19 cellular contexts compared by ENCODE assay signal in genomic region chr6:42938987-42939809, GRCh38. TPM values are rescaled to one million over a fixed set of nuclear protein-coding genes. Genes with fewer than 3 reads are reported as not detected.
DNase-seq lines count a peak whose midpoint lies in the region; ATAC-seq and TF ChIP-seq lines count a peak whose summit lies in the region.
"Had no signal": no experiment of that assay in that cellular context is flagged by ENCODE, and none has a peak within 500 bp of the region (broad histone marks: within the 10 kb centered on the region; RNA-seq: fewer than 3 reads in every experiment).

No MANE protein-coding gene starts in this region.

- peak overlapping the region in 2 of 3 donors; percentile 89 for H3K27ac ChIP-seq in right lobe of liver
- H3K27ac ChIP-seq: lower lobe of right lung had no signal

- H3K4me1 Mint-ChIP-seq in CD14-positive monocyte, result peaks cover 15% of the 10 kb centered on the region
- H3K4me1 Mint-ChIP-seq in activated naive CD8-positive, alpha-beta T cell treated with anti-CD3 and anti-CD28 coated beads for 36 hours, result peaks cover 21% of the 10 kb centered on the region

- peaks cover 85 to 93% of the 10 kb centered on the region in 2 donors for H3K36me3 Mint-ChIP-seq in CD14-positive monocyte
- peaks cover 45% of the 10 kb centered on the region for H3K36me3 Mint-ChIP-seq in activated naive CD8-positive, alpha-beta T cell treated with anti-CD3 and anti-CD28 coated beads for 36 hours

- H3K4me3 Mint-ChIP-seq in CD14-positive monocyte, result no peak overlapping the region
- H3K4me3 Mint-ChIP-seq in activated naive CD8-positive, alpha-beta T cell treated with anti-CD3 and anti-CD28 coated beads for 36 hours, result no peak overlapping the region

- DNase-seq in AG20443 (ENCODE audit: low spot score) (peak; percentile 4), CD14-positive monocyte (ENCODE audit: low spot score) (no peak), right lobe of liver (peak in 2 of 3 donors; percentile 94 to 95), NCI-H1417 treated with DMSO at 0.1 percent for 48 hours (lab: John Stamatoyannopoulos, UW) (no peak), GF-D8 (lab: John Stamatoyannopoulos, UW) (no peak), NCI-H446 treated with DMSO at 0.1 percent for 48 hours (lab: John Stamatoyannopoulos, UW) (no peak), NOMO-1 (lab: John Stamatoyannopoulos, UW; ENCODE audit: unreplicated experiment in 2 of 2) (no peak)
- DNase-seq in activated naive CD8-positive, alpha-beta T cell treated with anti-CD3 and anti-CD28 coated beads for 36 hours, result no peak
- DNase-seq: AML-193; Karpas-422; lower lobe of right lung; NCI-H1092; NCI-H2171; NCI-H82; stimulated activated CD4-positive, alpha-beta T cell treated with anti-CD3 and anti-CD28 coated beads, Interleukin-2, amount 100 ng/mL, for 24 hours had no signal

- no peaks in the 10 kb centered on the region for H3K27me3 ChIP-seq in right lobe of liver

- peak overlapping the region in 2 of 3 donors; percentile 38 to 49 for H3K4me3 ChIP-seq in right lobe of liver
- H3K4me3 ChIP-seq: lower lobe of right lung had no signal

- peaks cover 0 to 2% (median 1%) of the 10 kb centered on the region in 3 donors for H3K27me3 Mint-ChIP-seq in CD14-positive monocyte (ENCODE audit: low read depth in 3 of 3)
- no peaks in the 10 kb centered on the region for H3K27me3 Mint-ChIP-seq in activated naive CD8-positive, alpha-beta T cell treated with anti-CD3 and anti-CD28 coated beads for 36 hours

- intact Hi-C loops in CD14-positive monocyte (cut with micrococcal nuclease) (loop anchor here (5.0 kb wide), 2 partner anchors 37 to 38 kb away; partner anchors contain the start of gene PEX6 (in 1 of the 2)), right lobe of liver (cut with DNase I) (no loop called here)

- no peaks in the 10 kb centered on the region for H3K9me3 Mint-ChIP-seq in CD14-positive monocyte
- H3K9me3 Mint-ChIP-seq in activated naive CD8-positive, alpha-beta T cell treated with anti-CD3 and anti-CD28 coated beads for 36 hours, result no peaks in the 10 kb centered on the region

- peaks cover 0 to 26% (median 0%) of the 10 kb centered on the region in 4 donors for H3K36me3 ChIP-seq in right lobe of liver

- H3K9me3 ChIP-seq in right lobe of liver, result no peaks in the 10 kb centered on the region
- H3K9me3 ChIP-seq: lower lobe of right lung had no signal

- WGBS in right lobe of liver (ENCODE audit: insufficient coverage, low coverage, low lambda C conversion rate, missing lambda C conversion rate), result 6% methylated on average over 4 of the region's 9 CpGs

- TF ChIP-seq CTCF in CD14-positive monocyte (IDR thresholded peaks at IDR 0.05) (no peak), right lobe of liver (IDR thresholded peaks at IDR 0.05) (no peak)

- peak overlapping the region in 6 of 7 donors; percentile 2 to 82 (median 53) for H3K27ac Mint-ChIP-seq in CD14-positive monocyte
- peak overlapping the region; percentile 42 for H3K27ac Mint-ChIP-seq in activated naive CD8-positive, alpha-beta T cell treated with anti-CD3 and anti-CD28 coated beads for 36 hours

- peak; percentile 73 to 90 (median 77) for ATAC-seq in right lobe of liver
- ATAC-seq: esophagus mucosa, Panc1 had no signal

- H3K4me1 ChIP-seq in right lobe of liver, result peaks cover 0 to 76% (median 30%) of the 10 kb centered on the region in 4 donors

- no peak for TF ChIP-seq POLR2A in right lobe of liver (IDR thresholded peaks at IDR 0.05)

RNA-seq across cellular contexts. Expression of gene CNPY3, which starts 9.9 kb away (rescaled TPM):
- polyA plus RNA-seq in CD14-positive monocyte, result 100 to 1,000 TPM; 237 to 295 TPM
- total RNA-seq in activated naive CD8-positive, alpha-beta T cell treated with anti-CD3 and anti-CD28 coated beads for 36 hours, result 10 to 100 TPM; 53.6 to 55.7 TPM
- 10 to 100 TPM; 11.1 to 75.4 (median 28.8) TPM for total RNA-seq in right lobe of liver

RNA-seq across cellular contexts. Expression of gene GNMT, which starts 21.4 kb away (rescaled TPM):
- polyA plus RNA-seq in CD14-positive monocyte, result under 1 TPM; 0.17 to 0.31 TPM
- under 1 TPM; 0.20 to 0.35 TPM for total RNA-seq in activated naive CD8-positive, alpha-beta T cell treated with anti-CD3 and anti-CD28 coated beads for 36 hours
- total RNA-seq in right lobe of liver, result 100 to 1,000 TPM in 3 of 6 experiments, 10 to 100 TPM in 3; 13.7 to 470 (median 107) TPM
- total RNA-seq: esophagus mucosa, HT-29 had no signal

RNA-seq across cellular contexts. Expression of gene PTCRA, which starts 23.3 kb away (rescaled TPM):
- under 1 TPM; 0.55 to 0.83 TPM for polyA plus RNA-seq in CD14-positive monocyte
- not detected for total RNA-seq in activated naive CD8-positive, alpha-beta T cell treated with anti-CD3 and anti-CD28 coated beads for 36 hours
- under 1 TPM in 3 of 6 experiments, not detected in 3; 0.31 to 0.46 (median 0.37) TPM for total RNA-seq in right lobe of liver
- total RNA-seq: bronchial epithelial cell, esophagus mucosa, HT-29 had no signal

RNA-seq across cellular contexts. Expression of gene PEX6, which starts 39.8 kb away (rescaled TPM):
- polyA plus RNA-seq in CD14-positive monocyte, result 10 to 100 TPM; 15.5 to 16.2 TPM
- 10 to 100 TPM; 15.2 to 16.7 TPM for total RNA-seq in activated naive CD8-positive, alpha-beta T cell treated with anti-CD3 and anti-CD28 coated beads for 36 hours
- total RNA-seq in right lobe of liver, result 10 to 100 TPM; 15.7 to 25.9 (median 21.3) TPM

RNA-seq across cellular contexts. Expression of gene PPP2R5D, which starts 45.2 kb away (rescaled TPM):
- polyA plus RNA-seq in CD14-positive monocyte, result 10 to 100 TPM; 10.3 to 14.9 TPM
- total RNA-seq in activated naive CD8-positive, alpha-beta T cell treated with anti-CD3 and anti-CD28 coated beads for 36 hours, result 10 to 100 TPM; 43.0 to 43.4 TPM
- 10 to 100 TPM; 11.5 to 24.0 (median 16.3) TPM for total RNA-seq in right lobe of liver

Comparison
In these comparisons a context has a peak if more than half of its experiments do, and no peak if none do; other contexts are left out.
1. DNase-seq: peak in AG20443 (single experiment) and right lobe of liver (2 of 3); none in CD14-positive monocyte (single experiment), activated naive CD8-positive, alpha-beta T cell treated with anti-CD3 and anti-CD28 coated beads for 36 hours (single experiment), NCI-H1417 treated with DMSO at 0.1 percent for 48 hours (single experiment), GF-D8 (single experiment), NCI-H446 treated with DMSO at 0.1 percent for 48 hours (single experiment) and NOMO-1 (0 of 2).
2. RNA of gene GNMT, which starts 21.4 kb away (total RNA-seq): 13.7 to 470 TPM in right lobe of liver; 0.20 to 0.35 TPM in activated naive CD8-positive, alpha-beta T cell treated with anti-CD3 and anti-CD28 coated beads for 36 hours; every median in the first group is over 10 times any median in the second.
3. intact Hi-C loops: an anchor here in CD14-positive monocyte (5.0 kb wide); none called in right lobe of liver.